ENCODE assay signal across 23 cellular contexts in genomic region chr3:11668243-11669232, GRCh38. TPM values are rescaled to one million over a fixed set of nuclear protein-coding genes. Genes with fewer than 3 reads are reported as not detected.
A peak's percentile ranks its signal among the peaks of the same experiment; 100 is the strongest.
DNase-seq lines count a peak whose midpoint lies in the region; ATAC-seq and TF ChIP-seq lines count a peak whose summit lies in the region.
"Had no signal": no experiment of that assay in that cellular context is flagged by ENCODE, and none has a peak within 500 bp of the region (broad histone marks: within the 10 kb centered on the region; RNA-seq: fewer than 3 reads in every experiment).

No MANE protein-coding gene starts in this region.

- no peaks in the 10 kb centered on the region for H3K36me3 Mint-ChIP-seq in WTC11
- H3K36me3 Mint-ChIP-seq: activated naive CD4-positive, alpha-beta T cell treated with anti-CD3 and anti-CD28 coated beads, Interleukin-2, amount 10 ng/mL, durations not matched to agents 7 days and 5 days; CD14-positive monocyte; naive B cell had no signal

- no peaks in the 10 kb centered on the region for H3K27me3 Mint-ChIP-seq in WTC11 (ENCODE audit: low read depth)
- H3K27me3 Mint-ChIP-seq: activated naive CD4-positive, alpha-beta T cell treated with anti-CD3 and anti-CD28 coated beads, Interleukin-2, amount 10 ng/mL, durations not matched to agents 7 days and 5 days; effector memory CD8-positive, alpha-beta T cell; naive B cell; stimulated activated naive CD8-positive, alpha-beta T cell treated with anti-CD3 and anti-CD28 coated beads, Interleukin-15, Interleukin-2, amounts not matched to agents 100 ng/mL and 50 ng/mL, for 24 hours; T-helper 17 cell had no signal

- H3K4me1 Mint-ChIP-seq in WTC11, result peaks cover 16% of the 10 kb centered on the region
- H3K4me1 Mint-ChIP-seq: activated naive CD4-positive, alpha-beta T cell treated with anti-CD3 and anti-CD28 coated beads, Interleukin-2, amount 10 ng/mL, durations not matched to agents 7 days and 5 days had no signal

- no peaks in the 10 kb centered on the region for H3K9me3 Mint-ChIP-seq in WTC11
- H3K9me3 Mint-ChIP-seq: activated naive CD4-positive, alpha-beta T cell treated with anti-CD3 and anti-CD28 coated beads, Interleukin-2, amount 10 ng/mL, durations not matched to agents 7 days and 5 days; activated T-cell treated with anti-CD3 and anti-CD28 coated beads, Interleukin-2, amount 50 U/mL, for 4 hours; CD14-positive monocyte; effector memory CD8-positive, alpha-beta T cell; naive B cell; stimulated activated naive CD8-positive, alpha-beta T cell treated with anti-CD3 and anti-CD28 coated beads, Interleukin-15, Interleukin-2, amounts not matched to agents 100 ng/mL and 50 ng/mL, for 24 hours had no signal

- DNase-seq in NCI-H82 (lab: John Stamatoyannopoulos, UW) (peak; percentile 26), NCI-H82 treated with DMSO at 0.1 percent for 48 hours (lab: John Stamatoyannopoulos, UW; ENCODE audit: unreplicated experiment) (no peak), WTC11 (ENCODE audit: low spot score) (no peak), hepatocyte (ENCODE audit: low spot score) (peak; percentile 17), HEK293T (ENCODE audit: extremely low spot score) (no peak), NCI-H1436 (lab: John Stamatoyannopoulos, UW) (no peak)
- DNase-seq: activated CD8-positive, alpha-beta T cell treated with anti-CD3 and anti-CD28 coated beads, Interleukin-2, amount 10 ng/mL, durations not matched to agents 7 days and 5 days; activated naive CD4-positive, alpha-beta T cell treated with anti-CD3 and anti-CD28 coated beads, Interleukin-2, amount 10 ng/mL, durations not matched to agents 7 days and 5 days; activated T-cell treated with anti-CD3 and anti-CD28 coated beads, Interleukin-2, amount 50 U/mL, for 4 hours; aorta; effector memory CD8-positive, alpha-beta T cell; heart right ventricle; mammary epithelial cell; naive B cell; NCI-H1048; NCI-H2107; OCI-M1; pancreas; T-helper 17 cell had no signal

- TF ChIP-seq CTCF in WTC11 (IDR thresholded peaks at IDR 0.05) (no peak), hepatocyte (IDR thresholded peaks at IDR 0.05; ENCODE audit: poor library complexity) (no peak)

- 70% methylated on average over 9 of the region's 9 CpGs for WGBS in hepatocyte (ENCODE audit: low lambda C conversion rate, missing lambda C conversion rate)

- H3K4me2 ChIP-seq in hepatocyte, result no peak overlapping the region

- POLR2A ChIA-PET in WTC11 (lab: Charles Lee) (no interaction called here), HEK293T (lab: Yijun Ruan, JAX) (interaction anchor here (0.6 kb wide), 1 partner anchor 160 kb away, joined by 3 read pairs; no protein-coding TSS in a partner anchor)

- ATAC-seq in WTC11, result no peak
- ATAC-seq in HG03442 (IDR thresholded peaks at IDR 0.05; ENCODE audit: unreplicated experiment), result no peak
- ATAC-seq in GM19324 (IDR thresholded peaks at IDR 0.05; ENCODE audit: low FRiP score, unreplicated experiment), result no peak
- ATAC-seq: activated CD8-positive, alpha-beta T cell treated with anti-CD3 and anti-CD28 coated beads, Interleukin-2, amount 10 ng/mL, durations not matched to agents 7 days and 5 days; activated T-cell treated with anti-CD3 and anti-CD28 coated beads, Interleukin-2, amount 50 U/mL, for 4 hours; effector memory CD8-positive, alpha-beta T cell; heart right ventricle; T-helper 17 cell had no signal

- H3K27ac Mint-ChIP-seq in WTC11, result peak overlapping the region; percentile 63
- H3K27ac Mint-ChIP-seq: activated CD8-positive, alpha-beta T cell treated with anti-CD3 and anti-CD28 coated beads, Interleukin-2, amount 10 ng/mL, durations not matched to agents 7 days and 5 days; activated naive CD4-positive, alpha-beta T cell treated with anti-CD3 and anti-CD28 coated beads, Interleukin-2, amount 10 ng/mL, durations not matched to agents 7 days and 5 days; CD14-positive monocyte; naive B cell; stimulated activated naive CD8-positive, alpha-beta T cell treated with anti-CD3 and anti-CD28 coated beads, Interleukin-15, Interleukin-2, amounts not matched to agents 100 ng/mL and 50 ng/mL, for 24 hours; T-helper 17 cell had no signal

- H3K79me2 ChIP-seq in hepatocyte, result peaks cover 55% of the 10 kb centered on the region

- H3K27ac ChIP-seq in hepatocyte, result peak overlapping the region; percentile 50
- H3K27ac ChIP-seq: heart right ventricle, pancreas had no signal

- no peak overlapping the region for H2AFZ ChIP-seq in hepatocyte

- no peak overlapping the region for H3K4me3 ChIP-seq in hepatocyte
- H3K4me3 ChIP-seq: heart right ventricle, pancreas had no signal

- CTCF ChIA-PET in WTC11 (lab: Charles Lee), result no interaction called here
- CTCF ChIA-PET in HEK293T (lab: Yijun Ruan, JAX), result no interaction called here

- H4K20me1 ChIP-seq in hepatocyte (ENCODE audit: insufficient read depth, poor library complexity, severe bottlenecking), result peaks cover 5% of the 10 kb centered on the region

- H3K27me3 ChIP-seq in hepatocyte, result no peaks in the 10 kb centered on the region
- H3K27me3 ChIP-seq: heart right ventricle, pancreas had no signal

- H3K9me3 ChIP-seq in hepatocyte (ENCODE audit: low read depth), result no peaks in the 10 kb centered on the region
- H3K9me3 ChIP-seq: heart right ventricle, pancreas had no signal

- no peaks in the 10 kb centered on the region for H3K9me2 ChIP-seq in hepatocyte (replicated peaks; ENCODE audit: insufficient read depth)

- no peaks in the 10 kb centered on the region for H3K36me3 ChIP-seq in hepatocyte (replicated peaks; ENCODE audit: insufficient read depth, low read depth)
- H3K36me3 ChIP-seq: heart right ventricle, pancreas had no signal

- H3K4me3 Mint-ChIP-seq in WTC11, result no peak overlapping the region
- H3K4me3 Mint-ChIP-seq: activated CD8-positive, alpha-beta T cell treated with anti-CD3 and anti-CD28 coated beads, Interleukin-2, amount 10 ng/mL, durations not matched to agents 7 days and 5 days; activated naive CD4-positive, alpha-beta T cell treated with anti-CD3 and anti-CD28 coated beads, Interleukin-2, amount 10 ng/mL, durations not matched to agents 7 days and 5 days; activated T-cell treated with anti-CD3 and anti-CD28 coated beads, Interleukin-2, amount 50 U/mL, for 4 hours; CD14-positive monocyte; effector memory CD8-positive, alpha-beta T cell; naive B cell; stimulated activated naive CD8-positive, alpha-beta T cell treated with anti-CD3 and anti-CD28 coated beads, Interleukin-15, Interleukin-2, amounts not matched to agents 100 ng/mL and 50 ng/mL, for 24 hours; T-helper 17 cell had no signal

- peaks cover 9% of the 10 kb centered on the region for H3K4me1 ChIP-seq in hepatocyte (ENCODE audit: insufficient read depth)

TF ChIP-seq in WTC11, 78 proteins besides CTCF, POLR2A, EP300 and RAD21:
- TF ChIP-seq, protein P1, sequence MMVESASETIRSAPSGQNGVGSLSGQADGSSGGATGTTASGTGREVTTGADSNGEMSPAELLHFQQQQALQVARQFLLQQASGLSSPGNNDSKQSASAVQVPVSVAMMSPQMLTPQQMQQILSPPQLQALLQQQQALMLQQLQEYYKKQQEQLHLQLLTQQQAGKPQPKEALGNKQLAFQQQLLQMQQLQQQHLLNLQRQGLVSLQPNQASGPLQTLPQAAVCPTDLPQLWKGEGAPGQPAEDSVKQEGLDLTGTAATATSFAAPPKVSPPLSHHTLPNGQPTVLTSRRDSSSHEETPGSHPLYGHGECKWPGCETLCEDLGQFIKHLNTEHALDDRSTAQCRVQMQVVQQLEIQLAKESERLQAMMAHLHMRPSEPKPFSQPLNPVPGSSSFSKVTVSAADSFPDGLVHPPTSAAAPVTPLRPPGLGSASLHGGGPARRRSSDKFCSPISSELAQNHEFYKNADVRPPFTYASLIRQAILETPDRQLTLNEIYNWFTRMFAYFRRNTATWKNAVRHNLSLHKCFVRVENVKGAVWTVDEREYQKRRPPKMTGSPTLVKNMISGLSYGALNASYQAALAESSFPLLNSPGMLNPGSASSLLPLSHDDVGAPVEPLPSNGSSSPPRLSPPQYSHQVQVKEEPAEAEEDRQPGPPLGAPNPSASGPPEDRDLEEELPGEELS (CRISPR knock-in tag; IDR thresholded peaks at IDR 0.05), result no peak
- TF ChIP-seq NR1H2 (CRISPR knock-in tag; IDR thresholded peaks at IDR 0.05) (no peak), GABPB1 (CRISPR knock-in tag; IDR thresholded peaks at IDR 0.05) (no peak), FOXP1 (CRISPR knock-in tag; IDR thresholded peaks at IDR 0.05; ENCODE audit: borderline replicate concordance) (no peak), ESRRA (CRISPR knock-in tag; IDR thresholded peaks at IDR 0.05; ENCODE audit: borderline replicate concordance) (no peak)

TF ChIP-seq in HEK293T, 16 proteins besides CTCF, POLR2A, EP300 and RAD21:
- no peak for TF ChIP-seq FOXK2 (IDR thresholded peaks at IDR 0.05)
- no peak for TF ChIP-seq ZNF384 (IDR thresholded peaks at IDR 0.05)
- TF ChIP-seq, protein P2, sequence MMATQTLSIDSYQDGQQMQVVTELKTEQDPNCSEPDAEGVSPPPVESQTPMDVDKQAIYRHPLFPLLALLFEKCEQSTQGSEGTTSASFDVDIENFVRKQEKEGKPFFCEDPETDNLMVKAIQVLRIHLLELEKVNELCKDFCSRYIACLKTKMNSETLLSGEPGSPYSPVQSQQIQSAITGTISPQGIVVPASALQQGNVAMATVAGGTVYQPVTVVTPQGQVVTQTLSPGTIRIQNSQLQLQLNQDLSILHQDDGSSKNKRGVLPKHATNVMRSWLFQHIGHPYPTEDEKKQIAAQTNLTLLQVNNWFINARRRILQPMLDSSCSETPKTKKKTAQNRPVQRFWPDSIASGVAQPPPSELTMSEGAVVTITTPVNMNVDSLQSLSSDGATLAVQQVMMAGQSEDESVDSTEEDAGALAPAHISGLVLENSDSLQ (IDR thresholded peaks at IDR 0.05), result no peak
- TF ChIP-seq BHLHE40 (IDR thresholded peaks at IDR 0.05; ENCODE audit: borderline replicate concordance), result no peak
- no peak for TF ChIP-seq LEF1 (IDR thresholded peaks at IDR 0.05; ENCODE audit: borderline replicate concordance)
- no peak for TF ChIP-seq ELF4 (IDR thresholded peaks at IDR 0.05)
- TF ChIP-seq ARNT (IDR thresholded peaks at IDR 0.05), result no peak
- no peak for TF ChIP-seq SP1 (IDR thresholded peaks at IDR 0.05)
- no peak for TF ChIP-seq FOXA1 (IDR thresholded peaks at IDR 0.05)
- TF ChIP-seq NFRKB (IDR thresholded peaks at IDR 0.05), result no peak
- no peak for TF ChIP-seq TARDBP (IDR thresholded peaks at IDR 0.05)
- TF ChIP-seq L3MBTL2 (conservative IDR thresholded peaks at IDR 0.05), result no peak
- no peak for TF ChIP-seq SUZ12 (IDR thresholded peaks at IDR 0.05)
- TF ChIP-seq CTBP1 (IDR thresholded peaks at IDR 0.05; ENCODE audit: borderline replicate concordance), result no peak
- TF ChIP-seq HDGF (IDR thresholded peaks at IDR 0.05; ENCODE audit: borderline replicate concordance), result no peak
- TF ChIP-seq FOXM1 (IDR thresholded peaks at IDR 0.05; ENCODE audit: borderline replicate concordance), result no peak

RNA-seq across cellular contexts. Expression of gene VGLL4, which starts 24.8 kb away (rescaled TPM):
- total RNA-seq in WTC11 (2021) (42.2 to 43.8 TPM (median 43.0 TPM) in 3 replicates), hepatocyte (99.3 and 109 TPM in 2 replicates)
- 57.9 and 70.5 TPM in 2 replicates for polyA plus RNA-seq in hepatocyte

Comparison
In these comparisons a context has a peak if more than half of its experiments do, and no peak if none do; other contexts are left out.
1. DNase-seq: peak in NCI-H82 (single experiment) and hepatocyte (single experiment); none in NCI-H82 treated with DMSO at 0.1 percent for 48 hours (single experiment), WTC11 (single experiment), HEK293T (single experiment) and NCI-H1436 (single experiment).